1 cellular context compared by ENCODE assay signal in the genomic region with DNA sequence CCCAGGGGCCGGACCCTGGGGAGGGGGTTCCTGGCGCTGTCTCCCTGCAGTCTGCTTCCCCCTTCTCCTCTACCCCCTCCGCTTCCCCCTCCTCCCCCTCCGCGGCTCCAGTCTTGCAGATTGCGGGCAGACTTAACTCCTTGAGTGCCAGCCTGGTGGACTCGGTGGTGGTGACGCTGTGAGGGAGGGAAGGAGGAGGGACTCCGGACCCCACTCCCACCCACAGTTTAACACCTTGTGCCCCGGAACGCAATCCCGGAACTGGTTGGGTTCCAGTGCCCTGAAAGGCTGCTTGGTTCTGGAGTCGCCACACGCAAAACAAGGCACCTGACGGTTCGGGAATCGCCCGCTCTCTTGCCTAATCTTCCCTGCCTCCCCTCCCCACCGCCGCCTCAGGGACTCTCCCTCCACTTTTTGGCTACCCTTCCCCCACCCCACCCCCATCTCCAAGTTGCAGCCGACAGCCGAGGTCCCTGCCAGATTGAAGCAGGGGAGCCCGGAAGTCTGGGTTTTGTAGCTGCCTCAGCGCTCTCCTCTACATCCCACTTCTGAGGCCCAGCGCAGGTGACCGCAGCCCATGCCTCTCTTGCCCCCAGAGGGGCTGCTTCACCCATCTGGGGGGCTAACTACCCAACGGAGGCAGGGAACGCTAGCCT.
TF ChIP-seq lines count a peak whose summit lies in the region.

No MANE protein-coding gene starts in this region.

TF ChIP-seq in PFSK-1, 5 proteins besides CTCF, POLR2A, EP300 and RAD21 (continued from another document):
- TF ChIP-seq TAF1 (IDR thresholded peaks at IDR 0.05; ENCODE audit: borderline replicate concordance, insufficient read depth, low read length) (0 out of 2 replicates have a peak, but pooled peaks have one; percentile 41), POLR2AphosphoS5 (IDR thresholded peaks at IDR 0.05; ENCODE audit: low read depth, low read length) (no peak)
